16 cellular contexts compared by ENCODE assay signal in the genomic region with DNA sequence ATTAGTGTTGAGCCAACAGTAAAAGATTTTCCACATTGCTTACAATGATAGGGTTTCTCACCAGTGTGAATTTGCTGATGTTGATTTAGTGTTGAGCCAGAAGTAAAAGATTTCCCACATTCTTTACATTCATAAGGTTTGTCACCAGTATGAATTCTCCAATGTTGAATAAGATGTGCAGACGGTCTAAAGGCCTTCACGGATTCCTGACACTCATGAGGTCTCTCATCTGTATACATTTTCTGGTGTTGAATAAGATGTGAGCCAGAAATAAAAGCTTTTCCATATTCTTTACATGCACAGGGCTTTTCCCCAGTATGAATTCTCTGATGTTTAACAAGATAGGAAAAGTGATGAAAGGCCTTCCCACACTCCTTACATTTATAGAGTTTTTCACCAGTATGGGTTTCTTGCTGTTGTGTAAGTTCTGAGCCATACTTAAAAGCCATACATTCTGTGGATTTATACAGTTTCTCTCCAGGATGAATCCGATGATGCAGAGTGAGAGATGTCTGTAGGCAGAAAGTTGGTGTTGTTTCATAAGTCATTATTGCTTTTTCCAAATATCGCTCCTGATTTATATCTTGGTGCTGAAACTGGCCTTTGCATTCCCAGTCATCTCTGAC. TPM values are rescaled to one million over a fixed set of nuclear protein-coding genes. Genes with fewer than 3 reads are reported as not detected.
DNase-seq lines count a peak whose midpoint lies in the region; ATAC-seq and TF ChIP-seq lines count a peak whose summit lies in the region.
"Had no signal": no experiment of that assay in that cellular context is flagged by ENCODE, and none has a peak within 500 bp of the region (broad histone marks: within the 10 kb centered on the region; RNA-seq: fewer than 3 reads in every experiment).

No MANE protein-coding gene starts in this region.

- no peaks in the 10 kb centered on the region for H3K27me3 Mint-ChIP-seq in naive thymus-derived CD4-positive, alpha-beta T cell
- H3K27me3 Mint-ChIP-seq in activated CD8-positive, alpha-beta T cell treated with anti-CD3 and anti-CD28 coated beads, Interleukin-2, amount 10 ng/mL, durations not matched to agents 7 days and 5 days (ENCODE audit: low read depth), result no peaks in the 10 kb centered on the region
- no peaks in the 10 kb centered on the region for H3K27me3 Mint-ChIP-seq in natural killer cell (ENCODE audit: low read depth in 2 of 2)

- no peaks in the 10 kb centered on the region for H3K79me2 ChIP-seq in osteoblast (ENCODE audit: insufficient read depth, low read length)

- POLR2A ChIA-PET in HEK293 (lab: Yijun Ruan, JAX), result no interaction called here
- POLR2A ChIA-PET in naive thymus-derived CD4-positive, alpha-beta T cell (lab: Charles Lee), result no interaction called here
- POLR2A ChIA-PET in activated CD8-positive, alpha-beta T cell treated with anti-CD3 and anti-CD28 coated beads, Interleukin-2, amount 10 ng/mL, durations not matched to agents 7 days and 5 days (lab: Charles Lee), result interaction anchor here (0.7 kb wide), 1 partner anchor 23 kb away, joined by 3 read pairs; the partner anchor contains the start of gene ZNF850

- DNase-seq in coronary artery (ENCODE audit: low spot score) (no peak), osteoblast (ENCODE audit: insufficient read length, low spot score, missing footprints) (no peak), natural killer cell (no peak)
- no peak for DNase-seq in naive thymus-derived CD4-positive, alpha-beta T cell
- DNase-seq in activated CD8-positive, alpha-beta T cell treated with anti-CD3 and anti-CD28 coated beads, Interleukin-2, amount 10 ng/mL, durations not matched to agents 7 days and 5 days, result no peak
- DNase-seq in stimulated activated CD4-positive, alpha-beta T cell treated with anti-CD3 and anti-CD28 coated beads, Interleukin-4, amount 100 ng/mL, for 24 hours, result no peak
- DNase-seq: NCI-H1092, NCI-H1694, NCI-H345, NCI-H69, PC-3 had no signal

- CTCF ChIA-PET in HEK293 (lab: Yijun Ruan, JAX), result no interaction called here
- CTCF ChIA-PET in naive thymus-derived CD4-positive, alpha-beta T cell (lab: Charles Lee), result no interaction called here
- CTCF ChIA-PET in activated CD8-positive, alpha-beta T cell treated with anti-CD3 and anti-CD28 coated beads, Interleukin-2, amount 10 ng/mL, durations not matched to agents 7 days and 5 days (lab: Charles Lee), result no interaction called here

- no peaks in the 10 kb centered on the region; the same call in 1 of the 2 replicates for H3K27me3 ChIP-seq in BLaER1
- no peaks in the 10 kb centered on the region for H3K27me3 ChIP-seq in naive thymus-derived CD4-positive, alpha-beta T cell (ENCODE audit: control insufficient read depth in 2 of 2, insufficient read depth in 2 of 2, low read length in 2 of 2)
- H3K27me3 ChIP-seq in osteoblast (ENCODE audit: insufficient read depth, low read length), result no peaks in the 10 kb centered on the region

- H3K9me3 ChIP-seq in BLaER1 (peaks cover 100% of the 10 kb centered on the region), HEK293 (ENCODE audit: control insufficient read depth, insufficient read depth, low read depth, low read length) (peaks cover 78% of the 10 kb centered on the region), osteoblast (ENCODE audit: low read depth, low read length) (peaks cover 61% of the 10 kb centered on the region)
- peaks cover 17 to 99% (median 56%) of the 10 kb centered on the region in 3 experiments for H3K9me3 ChIP-seq in naive thymus-derived CD4-positive, alpha-beta T cell (ENCODE audit: control insufficient read depth in 2 of 3, low read length in 3 of 3)

- ATAC-seq in naive thymus-derived CD4-positive, alpha-beta T cell, result no peak
- no peak for ATAC-seq in activated CD8-positive, alpha-beta T cell treated with anti-CD3 and anti-CD28 coated beads, Interleukin-2, amount 10 ng/mL, durations not matched to agents 7 days and 5 days
- ATAC-seq in natural killer cell, result no peak
- ATAC-seq: PC-3 had no signal

- H3K27ac Mint-ChIP-seq in naive thymus-derived CD4-positive, alpha-beta T cell, result peak overlapping the region in 1 of 9 donors; percentile 31
- no peak overlapping the region for H3K27ac Mint-ChIP-seq in activated CD8-positive, alpha-beta T cell treated with anti-CD3 and anti-CD28 coated beads, Interleukin-2, amount 10 ng/mL, durations not matched to agents 7 days and 5 days
- H3K27ac Mint-ChIP-seq in natural killer cell, result no peak overlapping the region

- H3K4me1 ChIP-seq in BLaER1 (no peaks in the 10 kb centered on the region), HEK293 (ENCODE audit: control insufficient read depth, insufficient read depth, low read length) (no peaks in the 10 kb centered on the region), osteoblast (ENCODE audit: insufficient read depth, low read length) (no peaks in the 10 kb centered on the region)
- H3K4me1 ChIP-seq in naive thymus-derived CD4-positive, alpha-beta T cell (ENCODE audit: control insufficient read depth in 2 of 2, insufficient read depth in 2 of 2, low read length in 2 of 2), result no peaks in the 10 kb centered on the region
- H3K4me1 ChIP-seq: HAP-1 had no signal

- H3K9ac ChIP-seq in BLaER1, result no peak overlapping the region
- H3K9ac ChIP-seq: KMS-11 had no signal

- H3K9me3 Mint-ChIP-seq in naive thymus-derived CD4-positive, alpha-beta T cell, result peaks cover 6 to 98% (median 79%) of the 10 kb centered on the region in 11 donors
- peaks cover 67% of the 10 kb centered on the region for H3K9me3 Mint-ChIP-seq in activated CD8-positive, alpha-beta T cell treated with anti-CD3 and anti-CD28 coated beads, Interleukin-2, amount 10 ng/mL, durations not matched to agents 7 days and 5 days (ENCODE audit: insufficient read depth)
- peaks cover 8 to 28% of the 10 kb centered on the region in 2 donors for H3K9me3 Mint-ChIP-seq in natural killer cell

- H4K20me1 ChIP-seq in BLaER1 (no peaks in the 10 kb centered on the region), osteoblast (ENCODE audit: insufficient read depth, low read length) (no peaks in the 10 kb centered on the region)

- H3K36me3 Mint-ChIP-seq in naive thymus-derived CD4-positive, alpha-beta T cell, result peaks cover 31 to 85% (median 81%) of the 10 kb centered on the region in 5 donors
- peaks cover 93% of the 10 kb centered on the region for H3K36me3 Mint-ChIP-seq in activated CD8-positive, alpha-beta T cell treated with anti-CD3 and anti-CD28 coated beads, Interleukin-2, amount 10 ng/mL, durations not matched to agents 7 days and 5 days (ENCODE audit: low read depth)
- peaks cover 65% of the 10 kb centered on the region for H3K36me3 Mint-ChIP-seq in natural killer cell

- H3K36me3 ChIP-seq in BLaER1, result peaks cover 100% of the 10 kb centered on the region
- peaks cover 96 to 97% of the 10 kb centered on the region in 2 experiments for H3K36me3 ChIP-seq in HEK293 (ENCODE audit: control insufficient read depth in 2 of 2, insufficient read depth in 1 of 2, low read length in 2 of 2)
- H3K36me3 ChIP-seq in naive thymus-derived CD4-positive, alpha-beta T cell (ENCODE audit: control insufficient read depth in 2 of 3, insufficient read depth in 3 of 3, low read length in 3 of 3), result peaks cover 0 to 58% (median 13%) of the 10 kb centered on the region in 3 experiments
- peaks cover 48% of the 10 kb centered on the region for H3K36me3 ChIP-seq in osteoblast (ENCODE audit: insufficient read depth, low read length)

- intact Hi-C loops in naive thymus-derived CD4-positive, alpha-beta T cell (cut with micrococcal nuclease), result no loop called here
- intact Hi-C loops in natural killer cell (cut with micrococcal nuclease), result no loop called here

- no peak overlapping the region for H3K4me2 ChIP-seq in BLaER1
- H3K4me2 ChIP-seq in osteoblast (ENCODE audit: insufficient read depth, low read length), result no peak overlapping the region
- H3K4me2 ChIP-seq: KMS-11 had no signal

- H3K4me3 Mint-ChIP-seq in naive thymus-derived CD4-positive, alpha-beta T cell, result no peak overlapping the region
- H3K4me3 Mint-ChIP-seq in activated CD8-positive, alpha-beta T cell treated with anti-CD3 and anti-CD28 coated beads, Interleukin-2, amount 10 ng/mL, durations not matched to agents 7 days and 5 days, result no peak overlapping the region
- H3K4me3 Mint-ChIP-seq in natural killer cell, result no peak overlapping the region

- H3K27ac ChIP-seq in BLaER1 (no peak overlapping the region), HEK293 (ENCODE audit: extremely low read depth, low read depth, low read length) (no peak overlapping the region), coronary artery (no peak overlapping the region), osteoblast (ENCODE audit: low read depth, low read length) (no peak overlapping the region)
- H3K27ac ChIP-seq in naive thymus-derived CD4-positive, alpha-beta T cell (ENCODE audit: low read depth, low read length), result no peak overlapping the region
- H3K27ac ChIP-seq: KMS-11, SK-N-MC had no signal

- no peak for TF ChIP-seq CTCF in HEK293 (tag by site-specific recombination; IDR thresholded peaks at IDR 0.05)
- TF ChIP-seq CTCF in coronary artery (IDR thresholded peaks at IDR 0.05), result no peak
- TF ChIP-seq CTCF in osteoblast (IDR thresholded peaks at IDR 0.05; ENCODE audit: extremely low read depth, low read depth, low read length), result no peak
- no peak for TF ChIP-seq CTCF in natural killer cell (IDR thresholded peaks at IDR 0.05)

- H3K4me1 Mint-ChIP-seq in naive thymus-derived CD4-positive, alpha-beta T cell, result no peaks in the 10 kb centered on the region
- no peaks in the 10 kb centered on the region for H3K4me1 Mint-ChIP-seq in activated CD8-positive, alpha-beta T cell treated with anti-CD3 and anti-CD28 coated beads, Interleukin-2, amount 10 ng/mL, durations not matched to agents 7 days and 5 days (ENCODE audit: low read depth)
- no peaks in the 10 kb centered on the region for H3K4me1 Mint-ChIP-seq in natural killer cell

- H3K4me3 ChIP-seq in BLaER1 (peak overlapping the region; percentile 38), HEK293 (ENCODE audit: low read depth, low read length) (no peak overlapping the region), coronary artery (peak overlapping the region; percentile 43), osteoblast (ENCODE audit: insufficient read depth, low read length) (no peak overlapping the region)
- peak overlapping the region; percentile 5 for H3K4me3 ChIP-seq in naive thymus-derived CD4-positive, alpha-beta T cell (ENCODE audit: low read length)
- H3K4me3 ChIP-seq: HAP-1, SK-N-MC had no signal

- H2AFZ ChIP-seq in osteoblast (ENCODE audit: low read length), result no peak overlapping the region

TF ChIP-seq in HEK293, 187 proteins besides CTCF, POLR2A, EP300 and RAD21 (continues in another document):
- TF ChIP-seq SETDB1 (IDR thresholded peaks at IDR 0.05; ENCODE audit: insufficient read length, low read length) (peak; percentile 99), ZNF292 (tag by site-specific recombination; IDR thresholded peaks at IDR 0.05; ENCODE audit: borderline replicate concordance, low read depth) (no peak)

RNA-seq across cellular contexts. Expression of gene ZNF850, which starts 22.4 kb away (rescaled TPM):
- 1 to 10 TPM; 1.9 to 4.8 (median 4.3) TPM for total RNA-seq in naive thymus-derived CD4-positive, alpha-beta T cell
- polyA plus RNA-seq in naive thymus-derived CD4-positive, alpha-beta T cell, result under 1 TPM; 0.46 to 0.99 TPM
- total RNA-seq in osteoblast (2.5 and 3.2 TPM in 2 replicates), natural killer cell (1 to 10 TPM; 1.7 to 4.3 (median 4.2) TPM)
- total RNA-seq in activated CD8-positive, alpha-beta T cell treated with anti-CD3 and anti-CD28 coated beads, Interleukin-2, amount 10 ng/mL, durations not matched to agents 7 days and 5 days, result 10 to 100 TPM in 1 of 2 experiments, 1 to 10 TPM in 1; 9.8 to 12.5 TPM

Comparison
In these comparisons a context has a peak if more than half of its experiments do, and no peak if none do; other contexts are left out.
1. H3K4me3 ChIP-seq: peak in BLaER1 (single experiment), coronary artery (single experiment) and naive thymus-derived CD4-positive, alpha-beta T cell (single experiment); none in HEK293 (single experiment) and osteoblast (single experiment).